Comparison of ENCODE assay signal across 1 cellular context in genomic region chr7:1087952-1088920, GRCh38.
TF ChIP-seq lines count a peak whose summit lies in the region.

Gene GPER1, plus strand, starts transcription at chr7:1088113. Its CDS starts 3,616 bp downstream, at chr7:1091729.

TF ChIP-seq in HepG2, 621 proteins besides CTCF, POLR2A, EP300 and RAD21 (continued from another document):
- TF ChIP-seq PAXIP1 (CRISPR knock-in tag; conservative IDR thresholded peaks at IDR 0.05) (0 out of 2 replicates have a peak, but pooled peaks have one; percentile 23), HIC2 (CRISPR knock-in tag; IDR thresholded peaks at IDR 0.05; ENCODE audit: low read depth) (peak; percentile 90), ZNF687 (CRISPR knock-in tag; IDR thresholded peaks at IDR 0.05) (peak; percentile 84), NFE2 (CRISPR knock-in tag; IDR thresholded peaks at IDR 0.05) (no peak), ZBTB43 (CRISPR knock-in tag; conservative IDR thresholded peaks at IDR 0.05) (0 out of 2 replicates have a peak, but pooled peaks have one; percentile 23), SIN3B (IDR thresholded peaks at IDR 0.05; ENCODE audit: low read length) (no peak), HNRNPL (IDR thresholded peaks at IDR 0.05; ENCODE audit: low read depth, low read length) (peak; percentile 97), PCBP2 (optimal IDR thresholded peaks at IDR 0.05; ENCODE audit: low read depth, low read length, poor library complexity, severe bottlenecking) (no peak), ZNF180 (CRISPR knock-in tag; IDR thresholded peaks at IDR 0.05; ENCODE audit: borderline replicate concordance, low read depth) (0 out of 2 replicates have a peak, but pooled peaks have one; percentile 58), REXO4 (CRISPR knock-in tag; IDR thresholded peaks at IDR 0.05; ENCODE audit: borderline replicate concordance) (no peak), RFXAP (CRISPR knock-in tag; IDR thresholded peaks at IDR 0.05; ENCODE audit: borderline replicate concordance) (0 out of 2 replicates have a peak, but pooled peaks have one; percentile 25), ZBTB38 (CRISPR knock-in tag; IDR thresholded peaks at IDR 0.05) (peak; percentile 85), ZNF333 (CRISPR knock-in tag; IDR thresholded peaks at IDR 0.05; ENCODE audit: borderline replicate concordance) (no peak), POGZ (CRISPR knock-in tag; IDR thresholded peaks at IDR 0.05) (0 out of 2 replicates have a peak, but pooled peaks have one; percentile 44), ARHGAP35 (CRISPR knock-in tag; IDR thresholded peaks at IDR 0.05; ENCODE audit: borderline replicate concordance) (peak; percentile 60; the same call in 1 of the 2 replicates), ZNF691 (CRISPR knock-in tag; IDR thresholded peaks at IDR 0.05; ENCODE audit: borderline replicate concordance, low read depth) (0 out of 2 replicates have a peak, but pooled peaks have one; percentile 32), SOX6 (IDR thresholded peaks at IDR 0.05) (no peak), SOX6 (CRISPR knock-in tag; IDR thresholded peaks at IDR 0.05) (no peak), TGIF2 (CRISPR knock-in tag; IDR thresholded peaks at IDR 0.05) (peak; percentile 19; the same call in 1 of the 2 replicates)
TF ChIP-seq in HepG2: peak in this region for 94.
